ENCODE assay signal across 36 cellular contexts in the genomic region with DNA sequence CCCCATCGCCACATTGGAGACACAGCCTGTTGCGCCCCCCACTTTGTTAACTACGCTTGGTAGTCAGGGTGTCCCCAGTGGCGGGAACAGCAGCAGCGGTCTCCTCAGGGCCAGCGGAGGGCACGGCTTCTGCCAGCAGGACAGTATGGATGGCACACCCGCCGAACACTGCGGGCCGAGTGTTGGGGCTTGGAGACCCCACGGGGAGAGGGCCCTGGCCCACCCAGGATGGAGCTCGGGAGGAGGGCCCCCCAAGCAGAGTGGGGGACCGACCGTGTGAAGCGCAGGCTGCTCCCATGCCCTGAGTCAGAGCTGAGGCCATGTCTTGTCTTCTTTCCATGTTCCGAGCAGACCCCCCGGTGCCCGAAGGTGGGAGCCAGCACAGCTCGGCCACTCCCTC. TPM values are rescaled to one million over a fixed set of nuclear protein-coding genes. Genes with fewer than 3 reads are reported as not detected.
"Had no signal": no experiment of that assay in that cellular context is flagged by ENCODE, and none has a peak within 500 bp of the region (broad histone marks: within the 10 kb centered on the region; RNA-seq: fewer than 3 reads in every experiment).

No MANE protein-coding gene starts in this region.

- H3K27me3 Mint-ChIP-seq: activated B cell treated with CpG ODN at 0.5 μM for 24 hours; activated CD4-positive, alpha-beta memory T cell treated with anti-CD3 and anti-CD28 coated beads for 36 hours; activated CD4-positive, alpha-beta T cell treated with anti-CD3 and anti-CD28 coated beads, Interleukin-2, amount 10 ng/mL, durations not matched to agents 24 days and 14 days; activated CD8-positive, alpha-beta T cell treated with anti-CD3 and anti-CD28 coated beads for 36 hours; activated naive CD8-positive, alpha-beta T cell treated with anti-CD3 and anti-CD28 coated beads for 36 hours; activated T-helper 17 cell treated with anti-CD3 and anti-CD28 coated beads, Interleukin-2, amount 50 U/mL, for 72 hours had no signal

- H3K9me3 Mint-ChIP-seq: activated B cell treated with CpG ODN at 0.5 μM for 24 hours; activated CD4-positive, alpha-beta memory T cell treated with anti-CD3 and anti-CD28 coated beads for 36 hours; activated CD4-positive, alpha-beta T cell treated with anti-CD3 and anti-CD28 coated beads, Interleukin-2, amount 10 ng/mL, durations not matched to agents 24 days and 14 days; activated CD8-positive, alpha-beta T cell treated with anti-CD3 and anti-CD28 coated beads for 36 hours; activated naive CD4-positive, alpha-beta T cell treated with anti-CD3 and anti-CD28 coated beads for 36 hours; activated naive CD4-positive, alpha-beta T cell treated with anti-CD3 and anti-CD28 coated beads, Interleukin-2, amount 50 U/mL, for 72 hours; activated naive CD8-positive, alpha-beta T cell treated with anti-CD3 and anti-CD28 coated beads for 36 hours; activated T-cell treated with anti-CD3 and anti-CD28 coated beads, Interleukin-2, amount 50 U/mL, for 4 hours; activated T-cell treated with anti-CD3 and anti-CD28 coated beads, Interleukin-2, amount 50 U/mL, for 72 hours; activated T-helper 1 cell treated with anti-CD3 and anti-CD28 coated beads, Interleukin-12 subunit alpha, Interleukin-12 subunit beta, Interleukin-2, Interleukin-4 antibody, amounts not matched to agents 30 ng/mL and 10 ng/mL and 1 ng/mL, durations not matched to agents 14 hours and 24 hours and 36 hours; activated T-helper 17 cell treated with anti-CD3 and anti-CD28 coated beads, Interleukin-2, amount 50 U/mL, for 72 hours; T-helper 1 cell treated with Interleukin-12 subunit alpha and Interleukin-12 subunit beta and Interleukin-4 antibody, amounts not matched to agents 30 μg/mL and 1 μg/mL, for 36 hours; T-helper 2 cell treated with Interferon-gamma antibody and Interleukin-4, amounts not matched to agents 5 μg/mL and 100 μg/mL, for 36 hours had no signal

- H3K4me3 ChIP-seq: adrenal gland, body of pancreas, breast epithelium had no signal

- H3K27ac ChIP-seq: adrenal gland, body of pancreas, brain microvascular endothelial cell, breast epithelium, VCaP had no signal

- H3K4me3 Mint-ChIP-seq: activated B cell treated with CpG ODN at 0.5 μM for 24 hours; activated CD4-positive, alpha-beta memory T cell treated with anti-CD3 and anti-CD28 coated beads for 36 hours; activated CD4-positive, alpha-beta T cell treated with anti-CD3 and anti-CD28 coated beads, Interleukin-2, amount 10 ng/mL, durations not matched to agents 24 days and 14 days; activated CD8-positive, alpha-beta T cell treated with anti-CD3 and anti-CD28 coated beads for 36 hours; activated naive CD4-positive, alpha-beta T cell treated with anti-CD3 and anti-CD28 coated beads for 36 hours; activated naive CD8-positive, alpha-beta T cell treated with anti-CD3 and anti-CD28 coated beads for 36 hours; activated T-cell treated with anti-CD3 and anti-CD28 coated beads, Interleukin-2, amount 50 U/mL, for 4 hours; activated T-cell treated with anti-CD3 and anti-CD28 coated beads, Interleukin-2, amount 50 U/mL, for 72 hours; activated T-helper 1 cell treated with anti-CD3 and anti-CD28 coated beads, Interleukin-12 subunit alpha, Interleukin-12 subunit beta, Interleukin-2, Interleukin-4 antibody, amounts not matched to agents 30 ng/mL and 10 ng/mL and 1 ng/mL, durations not matched to agents 14 hours and 24 hours and 36 hours; activated T-helper 17 cell treated with anti-CD3 and anti-CD28 coated beads, Interleukin-2, amount 50 U/mL, for 72 hours; T-helper 1 cell treated with Interleukin-12 subunit alpha and Interleukin-12 subunit beta and Interleukin-4 antibody, amounts not matched to agents 30 μg/mL and 1 μg/mL, for 36 hours; T-helper 2 cell treated with Interferon-gamma antibody and Interleukin-4, amounts not matched to agents 5 μg/mL and 100 μg/mL, for 36 hours had no signal

- DNase-seq: activated B cell treated with CpG ODN at 0.5 μM for 24 hours; activated CD4-positive, alpha-beta memory T cell treated with anti-CD3 and anti-CD28 coated beads for 36 hours; activated CD4-positive, alpha-beta T cell treated with anti-CD3 and anti-CD28 coated beads for 4 hours; activated CD4-positive, alpha-beta T cell treated with anti-CD3 and anti-CD28 coated beads, Interleukin-2, amount 10 ng/mL, durations not matched to agents 24 days and 14 days; activated CD4-positive, alpha-beta T cell treated with anti-CD3 and anti-CD28 coated beads, Interleukin-2, amount 50 U/mL, for 1 hour; activated CD4-positive, alpha-beta T cell treated with anti-CD3 and anti-CD28 coated beads, Interleukin-2, amount 50 U/mL, for 4 hours; activated CD4-positive, CD25-positive, alpha-beta regulatory T cell treated with anti-CD3 and anti-CD28 coated beads, Interleukin-2, amount 50 U/mL, for 72 hours; activated CD8-positive, alpha-beta memory T cell treated with anti-CD3 and anti-CD28 coated beads, Interleukin-2, amount 50 U/mL, for 4 hours; activated CD8-positive, alpha-beta T cell treated with anti-CD3 and anti-CD28 coated beads for 36 hours; activated gamma-delta T cell treated with Interleukin-2 at 50 U/mL for 16 hours; activated naive CD4-positive, alpha-beta T cell; activated naive CD4-positive, alpha-beta T cell treated with anti-CD3 and anti-CD28 coated beads for 36 hours; activated naive CD4-positive, alpha-beta T cell treated with anti-CD3 and anti-CD28 coated beads, Interleukin-2, amount 50 U/mL, for 16 hours; activated naive CD8-positive, alpha-beta T cell treated with anti-CD3 and anti-CD28 coated beads for 36 hours; activated T-cell treated with anti-CD3 and anti-CD28 coated beads for 4 hours; activated T-cell treated with anti-CD3 and anti-CD28 coated beads, Interleukin-2, amount 50 U/mL, for 1 hour; activated T-cell treated with anti-CD3 and anti-CD28 coated beads, Interleukin-2, amount 50 U/mL, for 4 hours; activated T-cell treated with anti-CD3 and anti-CD28 coated beads, Interleukin-2, amount 50 U/mL, for 72 hours; adrenal gland; amniotic stem cell; body of pancreas; brain microvascular endothelial cell; central memory CD4-positive, alpha-beta T cell; SW 1271; T-helper 1 cell; T-helper 2 cell; T-helper 9 cell had no signal

- H3K36me3 Mint-ChIP-seq: activated CD4-positive, alpha-beta memory T cell treated with anti-CD3 and anti-CD28 coated beads for 36 hours; activated naive CD4-positive, alpha-beta T cell treated with anti-CD3 and anti-CD28 coated beads, Interleukin-2, amount 50 U/mL, for 72 hours; activated naive CD8-positive, alpha-beta T cell treated with anti-CD3 and anti-CD28 coated beads for 36 hours had no signal

- H3K4me1 Mint-ChIP-seq: activated B cell treated with CpG ODN at 0.5 μM for 24 hours; activated CD4-positive, alpha-beta T cell treated with anti-CD3 and anti-CD28 coated beads, Interleukin-2, amount 10 ng/mL, durations not matched to agents 24 days and 14 days; activated naive CD8-positive, alpha-beta T cell treated with anti-CD3 and anti-CD28 coated beads for 36 hours; activated T-helper 17 cell treated with anti-CD3 and anti-CD28 coated beads, Interleukin-2, amount 50 U/mL, for 72 hours had no signal

- H3K27me3 ChIP-seq: adrenal gland, body of pancreas, brain microvascular endothelial cell, breast epithelium had no signal

- H3K9me3 ChIP-seq: adrenal gland, body of pancreas, breast epithelium had no signal

- H3K27ac Mint-ChIP-seq: activated B cell treated with CpG ODN at 0.5 μM for 24 hours; activated CD4-positive, alpha-beta memory T cell treated with anti-CD3 and anti-CD28 coated beads for 36 hours; activated CD4-positive, alpha-beta T cell treated with anti-CD3 and anti-CD28 coated beads, Interleukin-2, amount 10 ng/mL, durations not matched to agents 24 days and 14 days; activated CD8-positive, alpha-beta T cell treated with anti-CD3 and anti-CD28 coated beads for 36 hours; activated naive CD4-positive, alpha-beta T cell treated with anti-CD3 and anti-CD28 coated beads for 36 hours; activated naive CD4-positive, alpha-beta T cell treated with anti-CD3 and anti-CD28 coated beads, Interleukin-2, amount 50 U/mL, for 72 hours; activated naive CD8-positive, alpha-beta T cell treated with anti-CD3 and anti-CD28 coated beads for 36 hours; activated T-cell treated with anti-CD3 and anti-CD28 coated beads, Interleukin-2, amount 50 U/mL, for 72 hours; activated T-helper 1 cell treated with anti-CD3 and anti-CD28 coated beads, Interleukin-12 subunit alpha, Interleukin-12 subunit beta, Interleukin-2, Interleukin-4 antibody, amounts not matched to agents 30 ng/mL and 10 ng/mL and 1 ng/mL, durations not matched to agents 14 hours and 24 hours and 36 hours; activated T-helper 17 cell treated with anti-CD3 and anti-CD28 coated beads, Interleukin-2, amount 50 U/mL, for 72 hours; T-helper 1 cell treated with Interleukin-12 subunit alpha and Interleukin-12 subunit beta and Interleukin-4 antibody, amounts not matched to agents 30 μg/mL and 1 μg/mL, for 36 hours; T-helper 2 cell treated with Interferon-gamma antibody and Interleukin-4, amounts not matched to agents 5 μg/mL and 100 μg/mL, for 36 hours had no signal

- H3K36me3 ChIP-seq: adrenal gland, brain microvascular endothelial cell, breast epithelium had no signal

- ATAC-seq: activated CD8-positive, alpha-beta T cell treated with anti-CD3 and anti-CD28 coated beads for 36 hours; activated naive CD4-positive, alpha-beta T cell treated with anti-CD3 and anti-CD28 coated beads, Interleukin-2, amount 50 U/mL, for 72 hours; activated T-cell treated with anti-CD3 and anti-CD28 coated beads, Interleukin-2, amount 50 U/mL, for 4 hours; activated T-cell treated with anti-CD3 and anti-CD28 coated beads, Interleukin-2, amount 50 U/mL, for 72 hours; activated T-helper 17 cell treated with anti-CD3 and anti-CD28 coated beads, Interleukin-2, amount 50 U/mL, for 72 hours; body of pancreas had no signal

- H3K4me1 ChIP-seq: adrenal gland, body of pancreas, breast epithelium had no signal

RNA-seq across cellular contexts. Expression of gene H19, which starts 32.7 kb away (rescaled TPM):
- total RNA-seq: activated B cell treated with CpG ODN at 0.5 μM for 24 hours; activated CD4-positive, alpha-beta memory T cell treated with anti-CD3 and anti-CD28 coated beads for 36 hours; activated CD4-positive, alpha-beta T cell treated with anti-CD3 and anti-CD28 coated beads, Interleukin-2, amount 10 ng/mL, durations not matched to agents 24 days and 14 days; activated CD8-positive, alpha-beta memory T cell treated with anti-CD3 and anti-CD28 coated beads for 36 hours; activated CD8-positive, alpha-beta T cell treated with anti-CD3 and anti-CD28 coated beads for 36 hours; activated naive CD4-positive, alpha-beta T cell treated with anti-CD3 and anti-CD28 coated beads for 36 hours; activated naive CD8-positive, alpha-beta T cell treated with anti-CD3 and anti-CD28 coated beads for 36 hours; activated T-cell treated with anti-CD3 and anti-CD28 coated beads, Interleukin-2, amount 50 U/mL, for 72 hours; activated T-helper 1 cell treated with anti-CD3 and anti-CD28 coated beads, Interleukin-12 subunit alpha, Interleukin-12 subunit beta, Interleukin-2, Interleukin-4 antibody, amounts not matched to agents 30 ng/mL and 10 ng/mL and 1 ng/mL, durations not matched to agents 14 hours and 24 hours and 36 hours; activated T-helper 17 cell treated with anti-CD3 and anti-CD28 coated beads, Interleukin-2, amount 50 U/mL, for 72 hours had no signal

RNA-seq across cellular contexts. Expression of gene TNNT3, which starts 45.5 kb away (rescaled TPM):
- total RNA-seq: activated T-cell treated with anti-CD3 and anti-CD28 coated beads, Interleukin-2, amount 50 U/mL, for 4 hours; astrocyte had no signal
